Comparison of ENCODE assay signal across 26 cellular contexts in genomic region chr2:141707486-141707885, GRCh38.
"Had no signal": no experiment of that assay in that cellular context is flagged by ENCODE, and none has a peak within 500 bp of the region (broad histone marks: within the 10 kb centered on the region; RNA-seq: fewer than 3 reads in every experiment).

No MANE protein-coding gene starts in this region.

- H3K27ac ChIP-seq: brain microvascular endothelial cell, coronary artery, dorsolateral prefrontal cortex, gastrocnemius medialis, left lung, lower lobe of right lung, neural progenitor cell, parathyroid adenoma, right atrium auricular region, tibial nerve had no signal

- H2AFZ ChIP-seq: neural progenitor cell, parathyroid adenoma had no signal

- H3K9me3 ChIP-seq: gastrocnemius medialis, left lung, lower lobe of right lung, right atrium auricular region, tibial nerve had no signal

- H3K4me3 ChIP-seq: coronary artery, dorsolateral prefrontal cortex, gastrocnemius medialis, left lung, lower lobe of right lung, neural progenitor cell, right atrium auricular region, tibial nerve had no signal

- H3K4me2 ChIP-seq: neural progenitor cell had no signal

- H3K27me3 ChIP-seq: brain microvascular endothelial cell, dorsolateral prefrontal cortex, gastrocnemius medialis, left lung, neural progenitor cell, right atrium auricular region, tibial nerve had no signal

- H3K79me2 ChIP-seq: parathyroid adenoma had no signal

- H3K4me1 ChIP-seq: gastrocnemius medialis, left lung, lower lobe of right lung, right atrium auricular region, tibial nerve had no signal

- ATAC-seq: gastrocnemius medialis; left lung; lower lobe of right lung; naive thymus-derived CD8-positive, alpha-beta T cell; WTC11 had no signal

- H3K9ac ChIP-seq: neural progenitor cell, parathyroid adenoma had no signal

- DNase-seq: activated CD4-positive, alpha-beta memory T cell treated with anti-CD3 and anti-CD28 coated beads, Interleukin-2, amount 10 ng/mL, durations not matched to agents 7 days and 5 days; activated CD4-positive, alpha-beta T cell treated with anti-CD3 and anti-CD28 coated beads for 1 hour; activated CD4-positive, alpha-beta T cell treated with anti-CD3 and anti-CD28 coated beads, Interleukin-2, amount 10 ng/mL, durations not matched to agents 7 days and 5 days; activated CD8-positive, alpha-beta memory T cell treated with anti-CD3 and anti-CD28 coated beads, Interleukin-2, amount 50 U/mL, for 48 hours; activated gamma-delta T cell; activated naive CD4-positive, alpha-beta T cell treated with anti-CD3 and anti-CD28 coated beads, Interleukin-2, amount 10 ng/mL, durations not matched to agents 7 days and 5 days; activated T-cell treated with anti-CD3 and anti-CD28 coated beads, Interleukin-2, amount 50 U/mL, for 24 hours; amniotic stem cell; brain microvascular endothelial cell; dorsolateral prefrontal cortex; effector memory CD4-positive, alpha-beta T cell; gastrocnemius medialis; glutamatergic neuron; left lung; lower lobe of right lung; mesenchymal stem cell; naive thymus-derived CD8-positive, alpha-beta T cell; occipital lobe; stimulated activated CD4-positive, alpha-beta T cell treated with anti-CD3 and anti-CD28 coated beads, Interleukin-2, amount 100 ng/mL, for 48 hours; stimulated activated naive CD4-positive, alpha-beta T cell treated with Interleukin-2 at 50 U/mL for 16 hours had no signal

- H3K36me3 ChIP-seq: brain microvascular endothelial cell, gastrocnemius medialis, left lung, lower lobe of right lung, neural progenitor cell, right atrium auricular region, tibial nerve had no signal
